In genomic region chr2:604385-604784, GRCh38 we compare ENCODE assay signal across 26 cellular contexts.
DNase-seq lines count a peak whose midpoint lies in the region; ATAC-seq and TF ChIP-seq lines count a peak whose summit lies in the region.
"Had no signal": no experiment of that assay in that cellular context is flagged by ENCODE, and none has a peak within 500 bp of the region (broad histone marks: within the 10 kb centered on the region; RNA-seq: fewer than 3 reads in every experiment).

No MANE protein-coding gene starts in this region.

- intact Hi-C loops in uterus (cut with DNase I; ENCODE audit: low total_unique reads) = no loop called here
- intact Hi-C loops in activated CD4-positive, alpha-beta memory T cell treated with anti-CD3 and anti-CD28 coated beads for 36 hours (cut with micrococcal nuclease) = no loop called here

- H2BK15ac ChIP-seq in mesendoderm (replicated peaks; ENCODE audit: low read depth) = no peak overlapping the region

- H3F3A ChIP-seq in SK-N-SH (replicated peaks; ENCODE audit: insufficient read depth) = no peaks in the 10 kb centered on the region

- H3K27ac Mint-ChIP-seq in stimulated activated naive CD8-positive, alpha-beta T cell treated with anti-CD3 and anti-CD28 coated beads, Interleukin-15, amount 100 ng/mL, for 72 hours = no peak overlapping the region
- H3K27ac Mint-ChIP-seq in activated CD4-positive, alpha-beta memory T cell treated with anti-CD3 and anti-CD28 coated beads for 36 hours = no peak overlapping the region
- H3K27ac Mint-ChIP-seq: B cell; CD8-positive, alpha-beta T cell; IgD-negative memory B cell had no signal

- H3K36me3 ChIP-seq in SK-N-SH (replicated peaks in 1 of 2; ENCODE audit: control insufficient read depth in 1 of 2, insufficient read depth in 2 of 2, low read length in 1 of 2) (no peaks in the 10 kb centered on the region), mesendoderm (ENCODE audit: control insufficient read depth, insufficient read depth, low read length) (no peaks in the 10 kb centered on the region), uterus (no peaks in the 10 kb centered on the region)

- H3K9me3 ChIP-seq in SK-N-SH (no peaks in the 10 kb centered on the region), uterus (no peaks in the 10 kb centered on the region)

- TF ChIP-seq RAD21 in SK-N-SH (IDR thresholded peaks at IDR 0.05; ENCODE audit: low read length) = no peak

- H3K4me2 ChIP-seq in SK-N-SH (no peak overlapping the region), mesendoderm (ENCODE audit: low read length) (no peak overlapping the region)
- H3K4me2 ChIP-seq: KMS-11 had no signal

- ATAC-seq in SK-N-SH treated with all-trans-retinoic acid at 6 μM for 48 hours (no peak), HG02938 (IDR thresholded peaks at IDR 0.05; ENCODE audit: unreplicated experiment) (no peak)
- peak; percentile 25 for ATAC-seq in stimulated activated naive CD8-positive, alpha-beta T cell treated with anti-CD3 and anti-CD28 coated beads, Interleukin-15, amount 100 ng/mL, for 72 hours
- ATAC-seq in stimulated activated naive CD8-positive, alpha-beta T cell treated with anti-CD3 and anti-CD28 coated beads, Interleukin-15, Interleukin-2, amounts not matched to agents 100 U/mL and 50 U/mL, for 24 hours = no peak
- ATAC-seq: CD8-positive, alpha-beta T cell had no signal

- no peaks in the 10 kb centered on the region for H4K20me1 ChIP-seq in SK-N-SH (ENCODE audit: insufficient read depth)

- H3K9me3 Mint-ChIP-seq in stimulated activated naive CD8-positive, alpha-beta T cell treated with anti-CD3 and anti-CD28 coated beads, Interleukin-15, amount 100 ng/mL, for 72 hours = no peaks in the 10 kb centered on the region
- peaks cover 8% of the 10 kb centered on the region for H3K9me3 Mint-ChIP-seq in activated CD4-positive, alpha-beta memory T cell treated with anti-CD3 and anti-CD28 coated beads for 36 hours
- H3K9me3 Mint-ChIP-seq: CD8-positive, alpha-beta T cell had no signal

- TF ChIP-seq POLR2A in uterus (IDR thresholded peaks at IDR 0.05) = no peak

- POLR2A ChIA-PET in SK-N-SH (lab: Yijun Ruan, JAX) = no interaction called here
- POLR2A ChIA-PET in activated CD4-positive, alpha-beta memory T cell treated with anti-CD3 and anti-CD28 coated beads for 36 hours (lab: Charles Lee) = no interaction called here

- H3K4me3 Mint-ChIP-seq in stimulated activated naive CD8-positive, alpha-beta T cell treated with anti-CD3 and anti-CD28 coated beads, Interleukin-15, amount 100 ng/mL, for 72 hours = no peak overlapping the region
- H3K4me3 Mint-ChIP-seq in activated CD4-positive, alpha-beta memory T cell treated with anti-CD3 and anti-CD28 coated beads for 36 hours = no peak overlapping the region
- H3K4me3 Mint-ChIP-seq: B cell; CD8-positive, alpha-beta T cell; IgD-negative memory B cell had no signal

- peaks cover 7% of the 10 kb centered on the region for H3K27me3 Mint-ChIP-seq in stimulated activated naive CD8-positive, alpha-beta T cell treated with anti-CD3 and anti-CD28 coated beads, Interleukin-15, amount 100 ng/mL, for 72 hours
- H3K27me3 Mint-ChIP-seq in activated CD4-positive, alpha-beta memory T cell treated with anti-CD3 and anti-CD28 coated beads for 36 hours = peaks cover 2% of the 10 kb centered on the region
- H3K27me3 Mint-ChIP-seq: IgD-negative memory B cell had no signal

- TF ChIP-seq CTCF in SK-N-SH (IDR thresholded peaks at IDR 0.05) (no peak), uterus (IDR thresholded peaks at IDR 0.05) (no peak)

- TF ChIP-seq EP300 in SK-N-SH (IDR thresholded peaks at IDR 0.05; ENCODE audit: borderline replicate concordance in 1 of 2, low read depth in 1 of 2, low read length in 1 of 2) = no peak

- H3K27me3 ChIP-seq in SK-N-SH (ENCODE audit: insufficient read depth) (no peaks in the 10 kb centered on the region), mesendoderm (ENCODE audit: insufficient read depth, low read length, poor library complexity) (no peaks in the 10 kb centered on the region), uterus (no peaks in the 10 kb centered on the region)

- H4K5ac ChIP-seq in mesendoderm (ENCODE audit: low read length) = no peak overlapping the region

- H3K9me2 ChIP-seq in SK-N-SH = no peaks in the 10 kb centered on the region

- no peaks in the 10 kb centered on the region for H3K4me1 Mint-ChIP-seq in stimulated activated naive CD8-positive, alpha-beta T cell treated with anti-CD3 and anti-CD28 coated beads, Interleukin-15, amount 100 ng/mL, for 72 hours
- H3K4me1 Mint-ChIP-seq in activated CD4-positive, alpha-beta memory T cell treated with anti-CD3 and anti-CD28 coated beads for 36 hours (ENCODE audit: low read depth) = no peaks in the 10 kb centered on the region
- H3K4me1 Mint-ChIP-seq: B cell, IgD-negative memory B cell had no signal

- 93% methylated on average over 5 of the region's 9 CpGs for WGBS in SK-N-SH (ENCODE audit: low lambda C conversion rate)
- WGBS in mesendoderm (ENCODE audit: extremely low coverage, insufficient coverage, low lambda C conversion rate) = no CpG with 5 or more reads among the region's 9 CpGs

- H2AK5ac ChIP-seq in mesendoderm (ENCODE audit: low read length) = no peak overlapping the region

- no peak overlapping the region for H3K23ac ChIP-seq in mesendoderm (ENCODE audit: low read length)

- H3K4me1 ChIP-seq in SK-N-SH (ENCODE audit: control insufficient read depth in 1 of 2, insufficient read depth in 2 of 2, low read depth in 1 of 2, low read length in 1 of 2) (peaks cover 0 to 18% of the 10 kb centered on the region in 2 experiments; a peak in 2 of 4 replicates), mesendoderm (ENCODE audit: control insufficient read depth, low read depth, low read length) (no peaks in the 10 kb centered on the region), uterus (no peaks in the 10 kb centered on the region)
- H3K4me1 ChIP-seq: Caco-2 had no signal

- H2AFZ ChIP-seq in SK-N-SH (ENCODE audit: low read depth) = no peak overlapping the region
- H2AFZ ChIP-seq: GM23248 had no signal

- no peaks in the 10 kb centered on the region for H3K36me3 Mint-ChIP-seq in activated CD4-positive, alpha-beta memory T cell treated with anti-CD3 and anti-CD28 coated beads for 36 hours
- H3K36me3 Mint-ChIP-seq: CD8-positive, alpha-beta T cell; IgD-negative memory B cell had no signal

- H3K4ac ChIP-seq in mesendoderm (ENCODE audit: low read depth, low read length) = no peak overlapping the region

- H3K79me2 ChIP-seq in SK-N-SH (ENCODE audit: insufficient read depth) (no peaks in the 10 kb centered on the region), mesendoderm (ENCODE audit: control insufficient read depth, insufficient read depth, low read length) (no peaks in the 10 kb centered on the region)

- H3K9ac ChIP-seq in SK-N-SH (no peak overlapping the region), mesendoderm (ENCODE audit: low read length) (no peak overlapping the region)
- H3K9ac ChIP-seq: GM23248, KMS-11 had no signal

- peak; percentile 48 for DNase-seq in SK-N-SH
- DNase-seq in stimulated activated naive CD8-positive, alpha-beta T cell treated with anti-CD3 and anti-CD28 coated beads, Interleukin-15, amount 100 ng/mL, for 72 hours = no peak
- DNase-seq in stimulated activated naive CD8-positive, alpha-beta T cell treated with anti-CD3 and anti-CD28 coated beads, Interleukin-15, Interleukin-2, amounts not matched to agents 100 U/mL and 50 U/mL, for 24 hours = no peak
- peak; percentile 18 for DNase-seq in mesendoderm
- DNase-seq in uterus = no peak
- no peak for DNase-seq in activated CD4-positive, alpha-beta memory T cell treated with anti-CD3 and anti-CD28 coated beads for 36 hours
- DNase-seq: Caco-2; CD8-positive, alpha-beta T cell; DMS79 treated with DMSO at 0.1 percent for 48 hours; GM23248; HCEC 1CT; MM.1S; NCI-H1048; NCI-H1417 treated with DMSO at 0.1 percent for 48 hours; NCI-H1694 treated with DMSO at 0.1 percent for 48 hours; NCI-H2081; NCI-H2227 treated with DMSO at 0.1 percent for 48 hours; NCI-H526 treated with DMSO at 0.1 percent for 48 hours; Right ventricle myocardium superior; RPMI8226 had no signal

- CTCF ChIA-PET in SK-N-SH (lab: Yijun Ruan, JAX) = interaction anchor here (0.9 to 1.1 kb wide), 3 partner anchors 19 to 74 kb away, joined by 3 to 4 read pairs (median 3); no protein-coding TSS in a partner anchor
- CTCF ChIA-PET in activated CD4-positive, alpha-beta memory T cell treated with anti-CD3 and anti-CD28 coated beads for 36 hours (lab: Charles Lee) = no interaction called here

- no peak overlapping the region for H2BK120ac ChIP-seq in mesendoderm (ENCODE audit: low read depth, low read length)

- no peak overlapping the region for H3K18ac ChIP-seq in mesendoderm (ENCODE audit: low read length)

- H4K8ac ChIP-seq in mesendoderm (ENCODE audit: low read depth, low read length) = no peak overlapping the region

- H3K4me3 ChIP-seq in SK-N-SH (ENCODE audit: low read depth in 2 of 2, low read length in 1 of 2) (no peak overlapping the region), mesendoderm (ENCODE audit: low read length) (no peak overlapping the region), uterus (no peak overlapping the region)
- H3K4me3 ChIP-seq: GM23248 had no signal

- peak overlapping the region in 1 of 2 experiments; percentile 50; a peak in 2 of 4 replicates for H3K27ac ChIP-seq in SK-N-SH (ENCODE audit: low read depth in 2 of 2, low read length in 1 of 2)
- no peak overlapping the region for H3K27ac ChIP-seq in mesendoderm (ENCODE audit: low read depth, low read length)
- no peak overlapping the region for H3K27ac ChIP-seq in uterus
- H3K27ac ChIP-seq: 22Rv1, GM23248, KMS-11 had no signal

- H3K56ac ChIP-seq in mesendoderm (ENCODE audit: low read length) = no peak overlapping the region

- H3K79me1 ChIP-seq in mesendoderm (ENCODE audit: low read length) = no peaks in the 10 kb centered on the region

- no peak overlapping the region for H2BK5ac ChIP-seq in mesendoderm (ENCODE audit: low read length)

TF ChIP-seq in SK-N-SH, 30 proteins besides CTCF, POLR2A, EP300 and RAD21:
- no peak for TF ChIP-seq RXRA (IDR thresholded peaks at IDR 0.05; ENCODE audit: borderline replicate concordance, low read depth)

TF ChIP-seq in SK-N-SH treated with all-trans-retinoic acid at 6 μM for 48 hours, 23 proteins besides CTCF, POLR2A, EP300 and RAD21 (continues in another document):
- TF ChIP-seq ZNF565 (CRISPR knock-in tag; conservative IDR thresholded peaks at IDR 0.05; ENCODE audit: low read depth) (no peak), PPARA (CRISPR knock-in tag; IDR thresholded peaks at IDR 0.05; ENCODE audit: borderline replicate concordance) (no peak), ZC3H10 (CRISPR knock-in tag; IDR thresholded peaks at IDR 0.05) (no peak), TOX (CRISPR knock-in tag; IDR thresholded peaks at IDR 0.05; ENCODE audit: borderline replicate concordance) (no peak), CSDC2 (CRISPR knock-in tag; IDR thresholded peaks at IDR 0.05) (no peak), ZFP30 (CRISPR knock-in tag; IDR thresholded peaks at IDR 0.05) (no peak), RARB (CRISPR knock-in tag; IDR thresholded peaks at IDR 0.05) (no peak)

Comparison
In these comparisons a context has a peak if more than half of its experiments do, and no peak if none do; other contexts are left out.
1. DNase-seq: peak in SK-N-SH (single experiment) and mesendoderm (single experiment); none in stimulated activated naive CD8-positive, alpha-beta T cell treated with anti-CD3 and anti-CD28 coated beads, Interleukin-15, amount 100 ng/mL, for 72 hours (0 of 2), stimulated activated naive CD8-positive, alpha-beta T cell treated with anti-CD3 and anti-CD28 coated beads, Interleukin-15, Interleukin-2, amounts not matched to agents 100 U/mL and 50 U/mL, for 24 hours (single experiment), uterus (0 of 2) and activated CD4-positive, alpha-beta memory T cell treated with anti-CD3 and anti-CD28 coated beads for 36 hours (single experiment).